1 cellular context compared by ENCODE assay signal in the genomic region with DNA sequence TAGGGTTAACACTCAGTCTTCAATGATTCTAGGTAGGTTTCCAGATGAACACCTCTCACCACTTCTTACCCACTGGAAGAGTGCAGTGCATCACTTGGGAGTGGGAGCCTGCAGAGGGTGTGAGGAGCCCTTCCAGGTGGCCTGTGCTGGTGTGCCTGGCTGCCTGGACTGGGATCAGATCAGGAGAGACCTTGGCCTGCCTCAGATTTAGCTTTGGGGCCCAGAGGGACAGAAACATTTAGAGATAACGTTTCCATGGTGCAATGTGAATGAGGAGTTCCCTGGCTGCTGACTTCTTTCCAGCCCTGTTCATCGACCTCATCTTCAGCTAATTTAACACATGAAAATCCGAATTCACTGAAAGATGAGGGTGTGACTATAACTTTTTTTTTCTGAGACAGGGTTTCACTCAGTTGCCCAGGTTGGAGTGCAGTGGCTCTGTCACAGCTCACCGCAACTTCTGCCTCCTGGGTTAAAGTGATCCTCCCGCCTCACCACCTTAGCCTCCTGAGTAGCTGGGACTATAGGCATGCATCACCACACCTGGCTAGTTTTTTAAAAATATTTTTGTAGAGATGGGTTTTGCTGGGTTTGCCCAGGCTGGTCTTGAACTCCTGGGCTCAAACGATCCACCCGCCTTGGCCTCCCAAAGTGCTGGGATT.
TF ChIP-seq lines count a peak whose summit lies in the region.

No MANE protein-coding gene starts in this region.

TF ChIP-seq in GM23338, 12 proteins besides CTCF, POLR2A, EP300 and RAD21:
- TF ChIP-seq STAT1 (IDR thresholded peaks at IDR 0.05; ENCODE audit: unreplicated experiment) (no peak), ZNF462 (CRISPR knock-in tag; IDR thresholded peaks at IDR 0.05) (no peak), ZNF331 (CRISPR knock-in tag; IDR thresholded peaks at IDR 0.05; ENCODE audit: low read depth) (no peak), CREB1 (CRISPR knock-in tag; IDR thresholded peaks at IDR 0.05; ENCODE audit: low read depth) (no peak), EZH2phosphoT487 (IDR thresholded peaks at IDR 0.05; ENCODE audit: unreplicated experiment) (no peak), POLR2AphosphoS5 (IDR thresholded peaks at IDR 0.05; ENCODE audit: low read depth) (no peak), EZH2 (IDR thresholded peaks at IDR 0.05; ENCODE audit: low read depth, unreplicated experiment) (no peak), NANOG (IDR thresholded peaks at IDR 0.05; ENCODE audit: borderline replicate concordance) (no peak), ZNF114 (CRISPR knock-in tag; IDR thresholded peaks at IDR 0.05) (no peak)
- TF ChIP-seq, protein P1, sequence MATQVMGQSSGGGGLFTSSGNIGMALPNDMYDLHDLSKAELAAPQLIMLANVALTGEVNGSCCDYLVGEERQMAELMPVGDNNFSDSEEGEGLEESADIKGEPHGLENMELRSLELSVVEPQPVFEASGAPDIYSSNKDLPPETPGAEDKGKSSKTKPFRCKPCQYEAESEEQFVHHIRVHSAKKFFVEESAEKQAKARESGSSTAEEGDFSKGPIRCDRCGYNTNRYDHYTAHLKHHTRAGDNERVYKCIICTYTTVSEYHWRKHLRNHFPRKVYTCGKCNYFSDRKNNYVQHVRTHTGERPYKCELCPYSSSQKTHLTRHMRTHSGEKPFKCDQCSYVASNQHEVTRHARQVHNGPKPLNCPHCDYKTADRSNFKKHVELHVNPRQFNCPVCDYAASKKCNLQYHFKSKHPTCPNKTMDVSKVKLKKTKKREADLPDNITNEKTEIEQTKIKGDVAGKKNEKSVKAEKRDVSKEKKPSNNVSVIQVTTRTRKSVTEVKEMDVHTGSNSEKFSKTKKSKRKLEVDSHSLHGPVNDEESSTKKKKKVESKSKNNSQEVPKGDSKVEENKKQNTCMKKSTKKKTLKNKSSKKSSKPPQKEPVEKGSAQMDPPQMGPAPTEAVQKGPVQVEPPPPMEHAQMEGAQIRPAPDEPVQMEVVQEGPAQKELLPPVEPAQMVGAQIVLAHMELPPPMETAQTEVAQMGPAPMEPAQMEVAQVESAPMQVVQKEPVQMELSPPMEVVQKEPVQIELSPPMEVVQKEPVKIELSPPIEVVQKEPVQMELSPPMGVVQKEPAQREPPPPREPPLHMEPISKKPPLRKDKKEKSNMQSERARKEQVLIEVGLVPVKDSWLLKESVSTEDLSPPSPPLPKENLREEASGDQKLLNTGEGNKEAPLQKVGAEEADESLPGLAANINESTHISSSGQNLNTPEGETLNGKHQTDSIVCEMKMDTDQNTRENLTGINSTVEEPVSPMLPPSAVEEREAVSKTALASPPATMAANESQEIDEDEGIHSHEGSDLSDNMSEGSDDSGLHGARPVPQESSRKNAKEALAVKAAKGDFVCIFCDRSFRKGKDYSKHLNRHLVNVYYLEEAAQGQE (IDR thresholded peaks at IDR 0.05; ENCODE audit: unreplicated experiment): no peak
- TF ChIP-seq, protein P2, sequence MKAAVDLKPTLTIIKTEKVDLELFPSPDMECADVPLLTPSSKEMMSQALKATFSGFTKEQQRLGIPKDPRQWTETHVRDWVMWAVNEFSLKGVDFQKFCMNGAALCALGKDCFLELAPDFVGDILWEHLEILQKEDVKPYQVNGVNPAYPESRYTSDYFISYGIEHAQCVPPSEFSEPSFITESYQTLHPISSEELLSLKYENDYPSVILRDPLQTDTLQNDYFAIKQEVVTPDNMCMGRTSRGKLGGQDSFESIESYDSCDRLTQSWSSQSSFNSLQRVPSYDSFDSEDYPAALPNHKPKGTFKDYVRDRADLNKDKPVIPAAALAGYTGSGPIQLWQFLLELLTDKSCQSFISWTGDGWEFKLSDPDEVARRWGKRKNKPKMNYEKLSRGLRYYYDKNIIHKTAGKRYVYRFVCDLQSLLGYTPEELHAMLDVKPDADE (IDR thresholded peaks at IDR 0.05): no peak
